In genomic region chr5:83472508-83473343, GRCh38 we compare ENCODE assay signal across 8 cellular contexts. TPM values are rescaled to one million over a fixed set of nuclear protein-coding genes. Genes with fewer than 3 reads are reported as not detected.
DNase-seq lines count a peak whose midpoint lies in the region; ATAC-seq, FAIRE-seq and TF ChIP-seq lines count a peak whose summit lies in the region.

No MANE protein-coding gene starts in this region.

- CTCF ChIA-PET in activated CD8-positive, alpha-beta T cell treated with anti-CD3 and anti-CD28 coated beads for 36 hours (lab: Charles Lee) = interaction anchor here (0.6 to 1.0 kb wide), 3 partner anchors 10 to 37 kb away, joined by 3 to 5 read pairs (median 3); no protein-coding TSS in a partner anchor

- peak; percentile 45 for ATAC-seq in GM21423 (IDR thresholded peaks at IDR 0.05; ENCODE audit: unreplicated experiment)
- peak; percentile 56 for ATAC-seq in activated CD8-positive, alpha-beta T cell treated with anti-CD3 and anti-CD28 coated beads for 36 hours

- H3K27me3 Mint-ChIP-seq in activated CD8-positive, alpha-beta T cell treated with anti-CD3 and anti-CD28 coated beads for 36 hours = peaks cover 76% of the 10 kb centered on the region

- peak overlapping the region; percentile 73 for H3K4me3 Mint-ChIP-seq in activated CD8-positive, alpha-beta T cell treated with anti-CD3 and anti-CD28 coated beads for 36 hours

- H3K36me3 Mint-ChIP-seq in activated CD8-positive, alpha-beta T cell treated with anti-CD3 and anti-CD28 coated beads for 36 hours (ENCODE audit: low read depth) = no peaks in the 10 kb centered on the region

- no peaks in the 10 kb centered on the region for H3K9me3 ChIP-seq in neuron (ENCODE audit: low read length)

- peaks cover 34% of the 10 kb centered on the region for H3K4me1 ChIP-seq in neuron (ENCODE audit: insufficient read depth, low read length)

- H2AFZ ChIP-seq in neuron (ENCODE audit: low read depth, low read length) = peak overlapping the region; percentile 5

- no peaks in the 10 kb centered on the region for H3K9me3 Mint-ChIP-seq in activated CD8-positive, alpha-beta T cell treated with anti-CD3 and anti-CD28 coated beads for 36 hours

- peak overlapping the region; percentile 50 for H3K4me3 ChIP-seq in HL-60 (replicated peaks; ENCODE audit: insufficient read depth, low read length)
- H3K4me3 ChIP-seq in neuron (ENCODE audit: low read length) = peak overlapping the region; percentile 69

- intact Hi-C loops in activated CD8-positive, alpha-beta T cell treated with anti-CD3 and anti-CD28 coated beads for 36 hours (cut with micrococcal nuclease) = loop anchor here (10.0 kb wide), 1 partner anchor 398 kb away; the partner anchor contains the start of genes TMEM167A and XRCC4

- DNase-seq in GM03348 (ENCODE audit: low spot score) (peak; percentile 73), HL-60 (ENCODE audit: low read depth in 1 of 2, low spot score in 1 of 2) (no peak), frontal cortex (ENCODE audit: low spot score in 2 of 2) (peak; percentile 38), NCI-H1092 treated with DMSO at 0.1 percent for 48 hours (lab: John Stamatoyannopoulos, UW) (no peak)
- peak; percentile 48 for DNase-seq in activated CD8-positive, alpha-beta T cell treated with anti-CD3 and anti-CD28 coated beads for 36 hours
- no peak for DNase-seq in stimulated activated CD4-positive, alpha-beta T cell treated with anti-CD3 and anti-CD28 coated beads, Interleukin-4, amount 100 ng/mL, for 24 hours

- H3K27ac Mint-ChIP-seq in activated CD8-positive, alpha-beta T cell treated with anti-CD3 and anti-CD28 coated beads for 36 hours = no peak overlapping the region

- POLR2A ChIA-PET in activated CD8-positive, alpha-beta T cell treated with anti-CD3 and anti-CD28 coated beads for 36 hours (lab: Charles Lee) = interaction anchor here (0.5 kb wide), 1 partner anchor 825 kb away, joined by 3 read pairs; no protein-coding TSS in a partner anchor

- H3K27ac ChIP-seq in HL-60 (replicated peaks) = no peak overlapping the region

- peaks cover 31% of the 10 kb centered on the region for H3K4me1 Mint-ChIP-seq in activated CD8-positive, alpha-beta T cell treated with anti-CD3 and anti-CD28 coated beads for 36 hours (ENCODE audit: low read depth)

- TF ChIP-seq CTCF in HL-60 (IDR thresholded peaks at IDR 0.05; ENCODE audit: insufficient read depth, low read length) = no peak
- no peak for TF ChIP-seq CTCF in activated CD8-positive, alpha-beta T cell treated with anti-CD3 and anti-CD28 coated beads for 36 hours (IDR thresholded peaks at IDR 0.05)

- H3K27me3 ChIP-seq in HL-60 (ENCODE audit: insufficient read depth, poor library complexity, severe bottlenecking) (peaks cover 13% of the 10 kb centered on the region), neuron (ENCODE audit: insufficient read depth, low read length) (no peaks in the 10 kb centered on the region)

- FAIRE-seq in frontal cortex (lab: Jason Lieb, UNC) = no peak

- H3K36me3 ChIP-seq in neuron (ENCODE audit: insufficient read depth, low read length) = peaks cover 8% of the 10 kb centered on the region

RNA-seq across cellular contexts. Expression of gene VCAN, which starts 1.2 kb away (rescaled TPM):
- not detected for total RNA-seq in activated CD8-positive, alpha-beta T cell treated with anti-CD3 and anti-CD28 coated beads for 36 hours
- total RNA-seq in frontal cortex = 269 TPM

Comparison
In these comparisons a context has a peak if more than half of its experiments do, and no peak if none do; other contexts are left out.
1. DNase-seq: peak in GM03348 (single experiment), activated CD8-positive, alpha-beta T cell treated with anti-CD3 and anti-CD28 coated beads for 36 hours (single experiment) and frontal cortex (2 of 2); none in HL-60 (0 of 2), NCI-H1092 treated with DMSO at 0.1 percent for 48 hours (single experiment) and stimulated activated CD4-positive, alpha-beta T cell treated with anti-CD3 and anti-CD28 coated beads, Interleukin-4, amount 100 ng/mL, for 24 hours (single experiment).
2. RNA of gene VCAN, which starts 1.2 kb away (total RNA-seq): 269 TPM in frontal cortex (single experiment); not detected in activated CD8-positive, alpha-beta T cell treated with anti-CD3 and anti-CD28 coated beads for 36 hours; every median in the first group is over 100 times any median in the second.